Comparison of ENCODE assay signal across 20 cellular contexts in the genomic region with DNA sequence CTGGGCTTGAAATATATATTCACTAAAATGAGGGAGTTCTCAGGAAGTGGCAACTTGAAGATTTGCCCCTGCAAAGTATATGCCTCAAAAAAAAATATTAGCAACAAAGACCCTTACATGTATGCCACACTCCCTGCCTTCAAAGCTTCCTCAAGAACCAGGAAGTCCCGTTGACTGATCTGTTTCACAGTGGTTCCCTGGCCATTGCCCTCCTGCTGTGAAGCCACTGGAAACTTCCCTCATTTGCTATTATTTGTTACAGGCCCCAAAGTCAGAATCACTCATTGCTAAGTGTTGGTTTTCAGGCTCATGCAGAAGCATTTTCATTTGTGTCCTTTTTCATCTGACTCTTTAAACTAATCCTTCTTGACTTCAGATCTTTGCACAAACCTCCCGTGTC.
DNase-seq lines count a peak whose midpoint lies in the region; ATAC-seq and TF ChIP-seq lines count a peak whose summit lies in the region.
"Had no signal": no experiment of that assay in that cellular context is flagged by ENCODE, and none has a peak within 500 bp of the region (broad histone marks: within the 10 kb centered on the region; RNA-seq: fewer than 3 reads in every experiment).

No MANE protein-coding gene starts in this region.

- no peaks in the 10 kb centered on the region for H3K9me3 ChIP-seq in endodermal cell (ENCODE audit: control insufficient read depth, low read length)
- H3K9me3 ChIP-seq: SJSA1 had no signal

- no peak overlapping the region for H3K9ac ChIP-seq in endodermal cell (ENCODE audit: extremely low read depth, low read length, poor library complexity, severe bottlenecking)
- H3K9ac ChIP-seq: GM23248 had no signal

- ATAC-seq in stimulated activated naive B cell treated with anti-CD40 and anti-IgM and Interleukin-4, amounts not matched to agents 10 μg/mL and 1 μg/mL and 100 μg/mL, for 72 hours (replicated peaks) = peak; percentile 21 to 35
- ATAC-seq in GM19395 (IDR thresholded peaks at IDR 0.05; ENCODE audit: unreplicated experiment) = no peak
- no peak for ATAC-seq in natural killer cell treated with Interleukin-12 subunit alpha and Interleukin-12 subunit beta and Interleukin-15 and Interleukin-18, amount 100 ng/mL, for 72 hours
- ATAC-seq: GM12878, HepG2 had no signal

- no peaks in the 10 kb centered on the region for H3K27me3 ChIP-seq in endodermal cell (ENCODE audit: control insufficient read depth, insufficient read depth, low read length, poor library complexity, severe bottlenecking)
- H3K27me3 ChIP-seq: SJSA1 had no signal

- no peak overlapping the region for H3K27ac ChIP-seq in endodermal cell (ENCODE audit: low read depth, low read length)
- H3K27ac ChIP-seq: GM23248, RWPE1, SJSA1 had no signal

- 65 to 80% methylated on average over 1 to 2 of the region's 2 CpGs for WGBS in endodermal cell (ENCODE audit: insufficient coverage in 1 of 2, insufficient read length in 1 of 2), 2 experiments

- no peaks in the 10 kb centered on the region for H3K9me3 Mint-ChIP-seq in endodermal cell
- peaks cover 0 to 2% of the 10 kb centered on the region in 2 donors for H3K9me3 Mint-ChIP-seq in stimulated activated naive B cell treated with anti-CD40 and anti-IgM and Interleukin-4, amounts not matched to agents 10 μg/mL and 1 μg/mL and 100 μg/mL, for 72 hours
- H3K9me3 Mint-ChIP-seq in natural killer cell treated with Interleukin-12 subunit alpha and Interleukin-12 subunit beta and Interleukin-15 and Interleukin-18, amount 100 ng/mL, for 72 hours = peaks cover 2% of the 10 kb centered on the region

- H3K4me1 ChIP-seq in endodermal cell (ENCODE audit: control insufficient read depth, insufficient read depth, low read length) = peaks cover 16% of the 10 kb centered on the region
- H3K4me1 ChIP-seq: SJSA1 had no signal

- TF ChIP-seq CTCF in endodermal cell (conservative IDR thresholded peaks at IDR 0.05) = no peak

- H3K4me1 Mint-ChIP-seq in endodermal cell = peaks cover 56% of the 10 kb centered on the region
- peaks cover 44 to 73% of the 10 kb centered on the region in 2 donors for H3K4me1 Mint-ChIP-seq in stimulated activated naive B cell treated with anti-CD40 and anti-IgM and Interleukin-4, amounts not matched to agents 10 μg/mL and 1 μg/mL and 100 μg/mL, for 72 hours
- H3K4me1 Mint-ChIP-seq in natural killer cell treated with Interleukin-12 subunit alpha and Interleukin-12 subunit beta and Interleukin-15 and Interleukin-18, amount 100 ng/mL, for 72 hours (ENCODE audit: low read depth in 2 of 2) = no peaks in the 10 kb centered on the region

- H3K27ac Mint-ChIP-seq in endodermal cell = peak overlapping the region; percentile 81
- H3K27ac Mint-ChIP-seq in stimulated activated naive B cell treated with anti-CD40 and anti-IgM and Interleukin-4, amounts not matched to agents 10 μg/mL and 1 μg/mL and 100 μg/mL, for 72 hours = peak overlapping the region; percentile 49
- no peak overlapping the region for H3K27ac Mint-ChIP-seq in natural killer cell treated with Interleukin-12 subunit alpha and Interleukin-12 subunit beta and Interleukin-15 and Interleukin-18, amount 100 ng/mL, for 72 hours
- H3K27ac Mint-ChIP-seq: CD14-positive monocyte had no signal

- H3K36me3 ChIP-seq in endodermal cell (ENCODE audit: control insufficient read depth, insufficient read depth, low read length) = no peaks in the 10 kb centered on the region
- H3K36me3 ChIP-seq: SJSA1 had no signal

- DNase-seq in NCI-H1417 (lab: John Stamatoyannopoulos, UW) = peak in 2 of 3 experiments; percentile 11 to 51
- no peak for DNase-seq in NCI-H1417 treated with DMSO at 0.1 percent for 48 hours (lab: John Stamatoyannopoulos, UW)
- DNase-seq in NCI-H69 (lab: John Stamatoyannopoulos, UW) = peak; percentile 54
- DNase-seq in endodermal cell = peak; percentile 75
- no peak for DNase-seq in stimulated activated naive B cell treated with anti-CD40 and anti-IgM and Interleukin-4, amounts not matched to agents 10 μg/mL and 1 μg/mL and 100 μg/mL, for 72 hours
- no peak for DNase-seq in stimulated activated naive CD4-positive, alpha-beta T cell treated with Interleukin-2 at 50 U/mL for 16 hours (lab: John Stamatoyannopoulos, UW)
- no peak for DNase-seq in natural killer cell treated with Interleukin-12 subunit alpha and Interleukin-12 subunit beta and Interleukin-15 and Interleukin-18, amount 100 ng/mL, for 72 hours (ENCODE audit: low spot score)
- DNase-seq: DMS79, GM23248, NCI-H1048, NCI-H187, NCI-H2171, NCI-H446 treated with DMSO at 0.1 percent for 48 hours, SW 1271 had no signal

- no peak overlapping the region for H3K4me3 Mint-ChIP-seq in endodermal cell
- H3K4me3 Mint-ChIP-seq in stimulated activated naive B cell treated with anti-CD40 and anti-IgM and Interleukin-4, amounts not matched to agents 10 μg/mL and 1 μg/mL and 100 μg/mL, for 72 hours = peak overlapping the region in 1 of 2 donors; percentile 7
- H3K4me3 Mint-ChIP-seq in natural killer cell treated with Interleukin-12 subunit alpha and Interleukin-12 subunit beta and Interleukin-15 and Interleukin-18, amount 100 ng/mL, for 72 hours = no peak overlapping the region
- H3K4me3 Mint-ChIP-seq: CD14-positive monocyte had no signal

- H3K36me3 Mint-ChIP-seq in endodermal cell (ENCODE audit: low read depth) = no peaks in the 10 kb centered on the region
- no peaks in the 10 kb centered on the region for H3K36me3 Mint-ChIP-seq in stimulated activated naive B cell treated with anti-CD40 and anti-IgM and Interleukin-4, amounts not matched to agents 10 μg/mL and 1 μg/mL and 100 μg/mL, for 72 hours
- no peaks in the 10 kb centered on the region for H3K36me3 Mint-ChIP-seq in natural killer cell treated with Interleukin-12 subunit alpha and Interleukin-12 subunit beta and Interleukin-15 and Interleukin-18, amount 100 ng/mL, for 72 hours
- H3K36me3 Mint-ChIP-seq: CD14-positive monocyte had no signal

- peaks cover 4% of the 10 kb centered on the region for H3K27me3 Mint-ChIP-seq in endodermal cell (ENCODE audit: insufficient read depth)
- no peaks in the 10 kb centered on the region for H3K27me3 Mint-ChIP-seq in stimulated activated naive B cell treated with anti-CD40 and anti-IgM and Interleukin-4, amounts not matched to agents 10 μg/mL and 1 μg/mL and 100 μg/mL, for 72 hours
- peaks cover 0 to 7% of the 10 kb centered on the region in 2 donors for H3K27me3 Mint-ChIP-seq in natural killer cell treated with Interleukin-12 subunit alpha and Interleukin-12 subunit beta and Interleukin-15 and Interleukin-18, amount 100 ng/mL, for 72 hours

- no peak overlapping the region for H3K4me3 ChIP-seq in endodermal cell (ENCODE audit: low read length)
- H3K4me3 ChIP-seq: GM12878, GM23248, SJSA1 had no signal

Comparison
In these comparisons a context has a peak if more than half of its experiments do, and no peak if none do; other contexts are left out.
1. DNase-seq: peak in NCI-H1417 (2 of 3), NCI-H69 (single experiment) and endodermal cell (single experiment); none in NCI-H1417 treated with DMSO at 0.1 percent for 48 hours (single experiment), stimulated activated naive B cell treated with anti-CD40 and anti-IgM and Interleukin-4, amounts not matched to agents 10 μg/mL and 1 μg/mL and 100 μg/mL, for 72 hours (single experiment), stimulated activated naive CD4-positive, alpha-beta T cell treated with Interleukin-2 at 50 U/mL for 16 hours (single experiment) and natural killer cell treated with Interleukin-12 subunit alpha and Interleukin-12 subunit beta and Interleukin-15 and Interleukin-18, amount 100 ng/mL, for 72 hours (single experiment).
2. H3K27ac Mint-ChIP-seq: peak in endodermal cell (single experiment) and stimulated activated naive B cell treated with anti-CD40 and anti-IgM and Interleukin-4, amounts not matched to agents 10 μg/mL and 1 μg/mL and 100 μg/mL, for 72 hours (single experiment); none in natural killer cell treated with Interleukin-12 subunit alpha and Interleukin-12 subunit beta and Interleukin-15 and Interleukin-18, amount 100 ng/mL, for 72 hours (0 of 2).
3. ATAC-seq: peak in stimulated activated naive B cell treated with anti-CD40 and anti-IgM and Interleukin-4, amounts not matched to agents 10 μg/mL and 1 μg/mL and 100 μg/mL, for 72 hours (2 of 2); none in GM19395 (single experiment) and natural killer cell treated with Interleukin-12 subunit alpha and Interleukin-12 subunit beta and Interleukin-15 and Interleukin-18, amount 100 ng/mL, for 72 hours (0 of 2).